In genomic region chr15:38186505-38186904, GRCh38 we compare ENCODE assay signal across 30 cellular contexts.
DNase-seq lines count a peak whose midpoint lies in the region; ATAC-seq, FAIRE-seq and TF ChIP-seq lines count a peak whose summit lies in the region.
"Had no signal": no experiment of that assay in that cellular context is flagged by ENCODE, and none has a peak within 500 bp of the region (broad histone marks: within the 10 kb centered on the region; RNA-seq: fewer than 3 reads in every experiment).

No MANE protein-coding gene starts in this region.

- H3K9me3 Mint-ChIP-seq in GM23338 (no peaks in the 10 kb centered on the region), WTC11 (no peaks in the 10 kb centered on the region)
- H3K9me3 Mint-ChIP-seq: activated CD8-positive, alpha-beta T cell treated with anti-CD3 and anti-CD28 coated beads for 36 hours; activated naive CD4-positive, alpha-beta T cell treated with anti-CD3 and anti-CD28 coated beads, Interleukin-2, amount 50 U/mL, for 72 hours had no signal

- H2AFZ ChIP-seq in GM23338 = peak overlapping the region; percentile 88

- no peak overlapping the region for H3K27ac ChIP-seq in GM23338 (ENCODE audit: low read depth)
- H3K27ac ChIP-seq: BLaER1, breast epithelium, epithelial cell of prostate, testis had no signal

- H3K4me1 ChIP-seq in GM23338 (ENCODE audit: insufficient read depth) = peaks cover 26% of the 10 kb centered on the region
- H3K4me1 ChIP-seq: breast epithelium, testis had no signal

- H3K27ac Mint-ChIP-seq in GM23338 = no peak overlapping the region
- no peak overlapping the region for H3K27ac Mint-ChIP-seq in WTC11
- H3K27ac Mint-ChIP-seq: activated CD8-positive, alpha-beta T cell treated with anti-CD3 and anti-CD28 coated beads for 36 hours; activated naive CD4-positive, alpha-beta T cell treated with anti-CD3 and anti-CD28 coated beads, Interleukin-2, amount 50 U/mL, for 72 hours; naive thymus-derived CD4-positive, alpha-beta T cell; T-helper 17 cell had no signal

- H3K36me3 ChIP-seq in GM23338 (ENCODE audit: insufficient read depth) = no peaks in the 10 kb centered on the region
- H3K36me3 ChIP-seq: BLaER1, breast epithelium had no signal

- no peak for DNase-seq in GM23338 (ENCODE audit: low spot score)
- peak; percentile 79 for DNase-seq in NCI-H146 treated with DMSO at 0.1 percent for 48 hours (lab: John Stamatoyannopoulos, UW; ENCODE audit: unreplicated experiment)
- no peak for DNase-seq in WTC11 (ENCODE audit: low spot score)
- no peak for DNase-seq in AML-193 (lab: John Stamatoyannopoulos, UW)
- no peak for DNase-seq in frontal cortex (ENCODE audit: low spot score in 2 of 2)
- DNase-seq in HPDE6-E6E7 (ENCODE audit: extremely low spot score) = no peak
- DNase-seq: activated CD4-positive, alpha-beta T cell treated with anti-CD3 and anti-CD28 coated beads for 1 hour; activated CD8-positive, alpha-beta T cell treated with anti-CD3 and anti-CD28 coated beads for 36 hours; DND-41; effector CD8-positive, alpha-beta T cell; H7; midbrain; naive thymus-derived CD4-positive, alpha-beta T cell; NCI-H1048; NCI-H2029 treated with DMSO at 0.1 percent for 48 hours; NCI-H510A; stimulated activated naive CD8-positive, alpha-beta T cell treated with anti-CD3 and anti-CD28 coated beads, Interleukin-15, Interleukin-2, amounts not matched to agents 100 U/mL and 50 U/mL, for 24 hours; T-helper 17 cell; testis had no signal

- CTCF ChIA-PET in WTC11 (lab: Charles Lee) = no interaction called here

- no peaks in the 10 kb centered on the region for H3K27me3 ChIP-seq in GM23338 (ENCODE audit: insufficient read depth)
- H3K27me3 ChIP-seq: BLaER1, breast epithelium, testis had no signal

- peak overlapping the region; percentile 56 for H3K4me2 ChIP-seq in GM23338
- H3K4me2 ChIP-seq: BLaER1 had no signal

- TF ChIP-seq CTCF in GM23338 (conservative IDR thresholded peaks at IDR 0.05; ENCODE audit: low read depth in 2 of 2) (no peak), WTC11 (IDR thresholded peaks at IDR 0.05) (no peak)

- peaks cover 36% of the 10 kb centered on the region for H3K4me1 Mint-ChIP-seq in GM23338
- peaks cover 44% of the 10 kb centered on the region for H3K4me1 Mint-ChIP-seq in WTC11
- H3K4me1 Mint-ChIP-seq: naive thymus-derived CD4-positive, alpha-beta T cell; T-helper 17 cell had no signal

- H3K36me3 Mint-ChIP-seq in GM23338 (ENCODE audit: low read depth) = no peaks in the 10 kb centered on the region
- H3K36me3 Mint-ChIP-seq in WTC11 = no peaks in the 10 kb centered on the region
- H3K36me3 Mint-ChIP-seq: activated naive CD4-positive, alpha-beta T cell treated with anti-CD3 and anti-CD28 coated beads, Interleukin-2, amount 50 U/mL, for 72 hours; naive thymus-derived CD4-positive, alpha-beta T cell had no signal

- peak; percentile 99 for ATAC-seq in GM18873 (IDR thresholded peaks at IDR 0.05; ENCODE audit: low FRiP score, unreplicated experiment)
- peak; percentile 57 for ATAC-seq in GM23338
- 0 out of 2 replicates have a peak, but pooled peaks have one; percentile 18 for ATAC-seq in WTC11
- no peak for ATAC-seq in GM18907 (IDR thresholded peaks at IDR 0.05; ENCODE audit: unreplicated experiment)
- ATAC-seq: activated CD8-positive, alpha-beta T cell treated with anti-CD3 and anti-CD28 coated beads for 36 hours; activated naive CD4-positive, alpha-beta T cell treated with anti-CD3 and anti-CD28 coated beads, Interleukin-2, amount 50 U/mL, for 72 hours; HepG2; naive thymus-derived CD4-positive, alpha-beta T cell; SK-N-SH treated with all-trans-retinoic acid at 6 μM for 48 hours; stimulated activated naive CD8-positive, alpha-beta T cell treated with anti-CD3 and anti-CD28 coated beads, Interleukin-15, Interleukin-2, amounts not matched to agents 100 U/mL and 50 U/mL, for 24 hours; T-helper 17 cell had no signal

- 0 out of 2 replicates have a peak, but pooled peaks cover 9% of the 10 kb centered on the region for H3K9me2 ChIP-seq in GM23338 (ENCODE audit: insufficient read depth)

- H3K79me2 ChIP-seq in GM23338 (replicated peaks; ENCODE audit: insufficient read depth) = no peaks in the 10 kb centered on the region

- no peaks in the 10 kb centered on the region for H3K27me3 Mint-ChIP-seq in GM23338 (ENCODE audit: insufficient read depth, low read depth, poor library complexity)
- H3K27me3 Mint-ChIP-seq in WTC11 (ENCODE audit: low read depth) = no peaks in the 10 kb centered on the region

- H3K4me3 Mint-ChIP-seq in GM23338 = no peak overlapping the region
- H3K4me3 Mint-ChIP-seq in WTC11 = no peak overlapping the region
- H3K4me3 Mint-ChIP-seq: activated CD8-positive, alpha-beta T cell treated with anti-CD3 and anti-CD28 coated beads for 36 hours; naive thymus-derived CD4-positive, alpha-beta T cell; T-helper 17 cell had no signal

- H3F3A ChIP-seq in GM23338 (replicated peaks; ENCODE audit: low read depth) = no peaks in the 10 kb centered on the region

- no peak overlapping the region; the same call in 1 of the 2 replicates for H3K4me3 ChIP-seq in GM23338
- H3K4me3 ChIP-seq: BLaER1, breast epithelium, testis had no signal

- FAIRE-seq in frontal cortex (lab: Jason Lieb, UNC) = no peak
- FAIRE-seq: GM18507, HepG2, keratinocyte, urothelium cell line had no signal

- H4K20me1 ChIP-seq in GM23338 (replicated peaks; ENCODE audit: insufficient read depth) = no peaks in the 10 kb centered on the region
- H4K20me1 ChIP-seq: BLaER1 had no signal

- POLR2A ChIA-PET in WTC11 (lab: Charles Lee) = no interaction called here

TF ChIP-seq in GM23338, 12 proteins besides CTCF, POLR2A, EP300 and RAD21 (continues in another document):
- TF ChIP-seq, protein P1, sequence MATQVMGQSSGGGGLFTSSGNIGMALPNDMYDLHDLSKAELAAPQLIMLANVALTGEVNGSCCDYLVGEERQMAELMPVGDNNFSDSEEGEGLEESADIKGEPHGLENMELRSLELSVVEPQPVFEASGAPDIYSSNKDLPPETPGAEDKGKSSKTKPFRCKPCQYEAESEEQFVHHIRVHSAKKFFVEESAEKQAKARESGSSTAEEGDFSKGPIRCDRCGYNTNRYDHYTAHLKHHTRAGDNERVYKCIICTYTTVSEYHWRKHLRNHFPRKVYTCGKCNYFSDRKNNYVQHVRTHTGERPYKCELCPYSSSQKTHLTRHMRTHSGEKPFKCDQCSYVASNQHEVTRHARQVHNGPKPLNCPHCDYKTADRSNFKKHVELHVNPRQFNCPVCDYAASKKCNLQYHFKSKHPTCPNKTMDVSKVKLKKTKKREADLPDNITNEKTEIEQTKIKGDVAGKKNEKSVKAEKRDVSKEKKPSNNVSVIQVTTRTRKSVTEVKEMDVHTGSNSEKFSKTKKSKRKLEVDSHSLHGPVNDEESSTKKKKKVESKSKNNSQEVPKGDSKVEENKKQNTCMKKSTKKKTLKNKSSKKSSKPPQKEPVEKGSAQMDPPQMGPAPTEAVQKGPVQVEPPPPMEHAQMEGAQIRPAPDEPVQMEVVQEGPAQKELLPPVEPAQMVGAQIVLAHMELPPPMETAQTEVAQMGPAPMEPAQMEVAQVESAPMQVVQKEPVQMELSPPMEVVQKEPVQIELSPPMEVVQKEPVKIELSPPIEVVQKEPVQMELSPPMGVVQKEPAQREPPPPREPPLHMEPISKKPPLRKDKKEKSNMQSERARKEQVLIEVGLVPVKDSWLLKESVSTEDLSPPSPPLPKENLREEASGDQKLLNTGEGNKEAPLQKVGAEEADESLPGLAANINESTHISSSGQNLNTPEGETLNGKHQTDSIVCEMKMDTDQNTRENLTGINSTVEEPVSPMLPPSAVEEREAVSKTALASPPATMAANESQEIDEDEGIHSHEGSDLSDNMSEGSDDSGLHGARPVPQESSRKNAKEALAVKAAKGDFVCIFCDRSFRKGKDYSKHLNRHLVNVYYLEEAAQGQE (IDR thresholded peaks at IDR 0.05; ENCODE audit: unreplicated experiment) = no peak

TF ChIP-seq in WTC11, 78 proteins besides CTCF, POLR2A, EP300 and RAD21:
- no peak for TF ChIP-seq ZNF532 (CRISPR knock-in tag; IDR thresholded peaks at IDR 0.05; ENCODE audit: borderline replicate concordance)
- TF ChIP-seq, protein P2, sequence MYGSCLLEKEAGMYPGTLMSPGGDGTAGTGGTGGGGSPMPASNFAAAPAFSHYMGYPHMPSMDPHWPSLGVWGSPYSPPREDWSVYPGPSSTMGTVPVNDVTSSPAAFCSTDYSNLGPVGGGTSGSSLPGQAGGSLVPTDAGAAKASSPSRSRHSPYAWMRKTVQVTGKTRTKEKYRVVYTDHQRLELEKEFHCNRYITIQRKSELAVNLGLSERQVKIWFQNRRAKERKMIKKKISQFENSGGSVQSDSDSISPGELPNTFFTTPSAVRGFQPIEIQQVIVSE (CRISPR knock-in tag; IDR thresholded peaks at IDR 0.05; ENCODE audit: borderline replicate concordance) = no peak
- TF ChIP-seq ATF1 (CRISPR knock-in tag; IDR thresholded peaks at IDR 0.05) = no peak
- no peak for TF ChIP-seq ZNF416 (CRISPR knock-in tag; IDR thresholded peaks at IDR 0.05)
